In the genomic region with DNA sequence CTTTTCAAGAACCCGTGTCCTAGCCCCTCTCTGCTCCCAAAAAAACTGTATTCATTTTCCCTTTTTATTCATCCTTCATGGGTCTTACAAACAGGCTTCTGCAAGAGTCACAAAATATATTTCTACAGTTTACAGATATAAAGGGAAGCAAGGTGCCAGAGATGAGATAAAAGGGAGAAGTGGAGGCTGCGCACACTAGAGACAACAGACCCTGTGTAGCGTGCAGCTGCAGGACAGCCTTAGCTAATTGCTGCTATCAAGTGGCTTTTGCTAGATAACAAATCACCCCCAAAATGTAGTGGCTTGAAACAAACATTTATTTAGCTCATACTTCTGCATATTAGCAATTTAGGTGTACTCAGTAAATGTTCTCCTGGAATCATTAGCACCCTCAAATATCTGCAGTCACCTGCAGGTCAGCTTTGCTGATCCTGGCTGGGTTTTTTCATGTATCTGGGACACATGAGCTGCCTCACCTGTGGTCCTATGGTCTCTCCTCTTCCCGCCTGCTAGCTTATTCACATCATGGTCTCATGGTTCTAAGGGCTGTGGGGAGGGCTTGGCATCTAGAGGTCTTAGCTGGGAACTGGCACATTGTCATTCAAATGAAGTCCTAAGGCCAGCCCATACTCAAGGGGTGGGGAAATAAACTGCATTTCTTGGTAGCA, we compare ENCODE assay signal across 1 cellular context.
TF ChIP-seq lines count a peak whose summit lies in the region.

No MANE protein-coding gene starts in this region.

TF ChIP-seq in liver, 16 proteins besides CTCF, POLR2A, EP300 and RAD21:
- TF ChIP-seq, protein P1, sequence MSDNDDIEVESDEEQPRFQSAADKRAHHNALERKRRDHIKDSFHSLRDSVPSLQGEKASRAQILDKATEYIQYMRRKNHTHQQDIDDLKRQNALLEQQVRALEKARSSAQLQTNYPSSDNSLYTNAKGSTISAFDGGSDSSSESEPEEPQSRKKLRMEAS (IDR thresholded peaks at IDR 0.05), result no peak
- TF ChIP-seq RXRA (IDR thresholded peaks at IDR 0.05) (no peak), EGR1 (IDR thresholded peaks at IDR 0.05; ENCODE audit: low read depth in 2 of 2) (no peak), NR2F2 (IDR thresholded peaks at IDR 0.05) (no peak), FOXA2 (IDR thresholded peaks at IDR 0.05) (no peak), YY1 (IDR thresholded peaks at IDR 0.05) (no peak)
